Comparison of ENCODE assay signal across 9 cellular contexts in the genomic region with DNA sequence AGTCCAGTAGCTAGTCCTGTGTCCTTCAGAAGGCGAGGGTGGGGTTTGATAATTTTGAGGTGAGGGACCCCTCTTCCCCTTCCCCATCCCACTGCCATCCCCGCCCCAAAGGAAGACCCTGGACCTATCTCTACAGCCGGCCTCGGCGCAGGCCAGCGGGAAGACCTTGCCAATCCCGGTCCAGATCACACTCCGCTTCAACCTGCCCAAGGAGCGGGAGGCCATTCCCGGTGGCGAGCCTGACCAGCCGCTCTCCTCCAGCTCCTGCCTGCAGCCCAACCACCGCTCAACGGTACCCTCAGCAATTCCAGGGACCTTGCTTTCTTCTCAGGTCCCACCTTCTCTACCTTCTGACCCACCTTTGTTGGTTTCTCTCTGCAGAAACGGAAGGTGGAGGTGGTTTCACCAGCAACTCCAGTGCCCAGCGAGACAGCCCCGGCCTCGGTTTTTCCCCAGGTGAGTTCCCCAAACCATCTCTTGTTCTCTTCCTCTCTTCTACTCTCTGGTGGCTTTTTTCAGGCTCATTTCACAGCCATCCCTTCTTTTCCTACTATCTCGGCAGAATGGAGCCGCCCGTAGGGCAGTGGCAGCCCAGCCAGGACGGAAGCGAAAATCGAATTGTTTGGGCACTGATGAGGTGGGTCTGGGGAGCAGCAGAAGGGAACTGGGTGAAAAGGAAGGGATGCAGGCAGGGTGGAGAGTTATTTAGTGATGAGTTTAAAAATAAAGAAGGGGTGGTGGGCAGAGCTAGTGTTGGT. TPM values are rescaled to one million over a fixed set of nuclear protein-coding genes. Genes with fewer than 3 reads are reported as not detected.
DNase-seq lines count a peak whose midpoint lies in the region; ATAC-seq and TF ChIP-seq lines count a peak whose summit lies in the region.
"Had no signal": no experiment of that assay in that cellular context is flagged by ENCODE, and none has a peak within 500 bp of the region (broad histone marks: within the 10 kb centered on the region; RNA-seq: fewer than 3 reads in every experiment).

No MANE protein-coding gene starts in this region.

- no peak overlapping the region for H3K27ac Mint-ChIP-seq in MCF 10A (ENCODE audit: low read depth, unreplicated experiment)
- H3K27ac Mint-ChIP-seq in naive thymus-derived CD8-positive, alpha-beta T cell: peak overlapping the region; percentile 47 to 99 (median 82)

- H3K27me3 ChIP-seq in AG04450 (ENCODE audit: control insufficient read depth, insufficient read depth, low read length) (no peaks in the 10 kb centered on the region), HUES64 (ENCODE audit: insufficient read depth, low read length) (no peaks in the 10 kb centered on the region)

- peak overlapping the region; percentile 80 for H3K4me3 Mint-ChIP-seq in MCF 10A (ENCODE audit: unreplicated experiment)
- H3K4me3 Mint-ChIP-seq in naive thymus-derived CD8-positive, alpha-beta T cell: peak overlapping the region; percentile 42 to 97 (median 66)

- H3K9me3 Mint-ChIP-seq in MCF 10A (ENCODE audit: unreplicated experiment): no peaks in the 10 kb centered on the region
- H3K9me3 Mint-ChIP-seq in naive thymus-derived CD8-positive, alpha-beta T cell: no peaks in the 10 kb centered on the region

- no peak for ATAC-seq in naive thymus-derived CD8-positive, alpha-beta T cell

- H3K4me1 ChIP-seq in HUES64 (ENCODE audit: insufficient read depth, low read length): no peaks in the 10 kb centered on the region

- H3K36me3 ChIP-seq in HUES64 (ENCODE audit: insufficient read depth, low read length): peaks cover 54% of the 10 kb centered on the region

- H3K9ac ChIP-seq in HUES64 (ENCODE audit: low read depth, low read length): no peak overlapping the region

- peaks cover 61% of the 10 kb centered on the region for H3K36me3 Mint-ChIP-seq in MCF 10A (ENCODE audit: insufficient read depth, unreplicated experiment)
- H3K36me3 Mint-ChIP-seq in naive thymus-derived CD8-positive, alpha-beta T cell: peaks cover 8 to 52% (median 11%) of the 10 kb centered on the region in 3 donors

- TF ChIP-seq CTCF in AG04450 (IDR thresholded peaks at IDR 0.05; ENCODE audit: low read depth, low read length) (no peak), MCF 10A (IDR thresholded peaks at IDR 0.05; ENCODE audit: unreplicated experiment) (no peak)

- H3K27ac ChIP-seq in AG04450 (ENCODE audit: low read depth, low read length) (no peak overlapping the region), HUES64 (ENCODE audit: low read depth, low read length) (no peak overlapping the region)

- H3K4me3 ChIP-seq in AG04450 (ENCODE audit: low read depth, low read length) (peak overlapping the region; percentile 84), HUES64 (ENCODE audit: low read length) (0 out of 2 replicates have a peak overlapping the region, but pooled peaks have one; percentile 72)

- CTCF ChIA-PET in AG04450 (lab: Charles Lee): interaction anchor here (2.3 to 4.5 kb wide), 2 partner anchors 13 to 104 kb away, joined by 6 to 59 read pairs; no protein-coding TSS in a partner anchor
- CTCF ChIA-PET in MCF 10A (lab: Yijun Ruan, JAX): interaction anchor here (0.7 to 5.2 kb wide), 6 partner anchors 57 to 343 kb away, joined by 3 to 69 read pairs (median 12); partner anchors contain the start of genes AP5B1 and MUS81

- no TSS peak for BruUV-seq in MCF 10A (replicated peaks; lab: Mats Ljungman, UMichigan)

- peaks cover 7% of the 10 kb centered on the region for H3K4me1 Mint-ChIP-seq in MCF 10A (ENCODE audit: insufficient read depth, unreplicated experiment)
- peaks cover 22 to 59% (median 45%) of the 10 kb centered on the region in 4 donors for H3K4me1 Mint-ChIP-seq in naive thymus-derived CD8-positive, alpha-beta T cell

- DNase-seq in AG04450 (ENCODE audit: low read depth, low spot score): no peak
- DNase-seq in MCF 10A (ENCODE audit: unreplicated experiment): no peak
- DNase-seq in naive thymus-derived CD8-positive, alpha-beta T cell: no peak
- no peak for DNase-seq in NCI-H345 treated with DMSO at 0.1 percent for 48 hours (lab: John Stamatoyannopoulos, UW; ENCODE audit: unreplicated experiment)
- DNase-seq in NCI-H345 (lab: John Stamatoyannopoulos, UW): no peak
- DNase-seq in NCI-H2107 (lab: John Stamatoyannopoulos, UW): no peak
- DNase-seq in NCI-H526 treated with DMSO at 0.1 percent for 48 hours (lab: John Stamatoyannopoulos, UW): no peak
- DNase-seq: NCI-H1694 had no signal

- no peaks in the 10 kb centered on the region for H3K27me3 Mint-ChIP-seq in MCF 10A (ENCODE audit: insufficient read depth, unreplicated experiment)
- H3K27me3 Mint-ChIP-seq in naive thymus-derived CD8-positive, alpha-beta T cell: peaks cover 0 to 1% (median 0%) of the 10 kb centered on the region in 5 donors

- no peaks in the 10 kb centered on the region for H3K9me3 ChIP-seq in AG04450 (ENCODE audit: control insufficient read depth, insufficient read depth, low read length)
- H3K9me3 ChIP-seq in HUES64 (ENCODE audit: insufficient read depth, low read depth, low read length): no peaks in the 10 kb centered on the region

- intact Hi-C loops in MCF 10A (cut with micrococcal nuclease): no loop called here

- POLR2A ChIA-PET in AG04450 (lab: Yijun Ruan, JAX): no interaction called here
- POLR2A ChIA-PET in MCF 10A (lab: Yijun Ruan, JAX): interaction anchor here (0.7 to 2.8 kb wide), 11 partner anchors 10 to 289 kb away, joined by 3 to 33 read pairs (median 5); partner anchors contain the start of genes AP5B1, BANF1, CCDC85B and EIF1AD
- POLR2A ChIA-PET in naive thymus-derived CD8-positive, alpha-beta T cell (lab: Charles Lee): interaction anchor here (1.0 to 2.5 kb wide), 10 partner anchors 7 to 167 kb away, joined by 3 to 38 read pairs (median 8); partner anchors contain the start of genes AP5B1, CTSW, MUS81 and RNASEH2C

- WGBS in HUES64: 97% methylated on average over 23 of the region's 24 CpGs

RNA-seq across cellular contexts. Expression of gene KAT5, which starts 1.3 kb away (rescaled TPM):
- polyA plus RNA-seq in AG04450 (2011; rRNA removed): 22.6 and 26.1 TPM in 2 replicates
- polyA minus RNA-seq in AG04450 (2011; rRNA and poly(A)+ RNA removed): 47.3 and 48.8 TPM in 2 replicates
- 36.3 TPM for polyA plus RNA-seq in HUES64 (2013, experiment 1 of 2)
- polyA plus RNA-seq in HUES64 (2013, experiment 2 of 2): 32.2 TPM
- total RNA-seq in MCF 10A (2022): 37.6 and 48.1 TPM in 2 replicates
- 100 to 1,000 TPM; 105 to 125 TPM for total RNA-seq in naive thymus-derived CD8-positive, alpha-beta T cell
- 10 to 100 TPM; 38.0 to 57.3 (median 54.0) TPM for polyA plus RNA-seq in naive thymus-derived CD8-positive, alpha-beta T cell

RNA-seq across cellular contexts. Expression of gene RNASEH2C, which starts 7.2 kb away (rescaled TPM):
- polyA plus RNA-seq in AG04450 (2011; rRNA removed): 14.2 and 20.8 TPM in 2 replicates
- polyA minus RNA-seq in AG04450 (2011; rRNA and poly(A)+ RNA removed): 7.5 and 8.2 TPM in 2 replicates
- polyA plus RNA-seq in HUES64 (2013, experiment 1 of 2): 28.6 TPM
- 30.2 TPM for polyA plus RNA-seq in HUES64 (2013, experiment 2 of 2)
- total RNA-seq in MCF 10A (2022): 27.4 and 35.7 TPM in 2 replicates
- 10 to 100 TPM; 62.0 to 69.9 TPM for total RNA-seq in naive thymus-derived CD8-positive, alpha-beta T cell
- 10 to 100 TPM; 73.4 to 99.0 (median 98.2) TPM for polyA plus RNA-seq in naive thymus-derived CD8-positive, alpha-beta T cell

RNA-seq across cellular contexts. Expression of gene RELA, which starts 50.7 kb away (rescaled TPM):
- 23.4 and 26.7 TPM in 2 replicates for polyA plus RNA-seq in AG04450 (2011; rRNA removed)
- polyA minus RNA-seq in AG04450 (2011; rRNA and poly(A)+ RNA removed): 28.0 and 41.4 TPM in 2 replicates
- 21.3 TPM for polyA plus RNA-seq in HUES64 (2013, experiment 1 of 2)
- 27.1 TPM for polyA plus RNA-seq in HUES64 (2013, experiment 2 of 2)
- total RNA-seq in MCF 10A (2022): 82.1 and 83.0 TPM in 2 replicates
- total RNA-seq in naive thymus-derived CD8-positive, alpha-beta T cell: 100 to 1,000 TPM; 175 to 184 TPM
- 10 to 100 TPM; 38.4 to 69.8 (median 56.6) TPM for polyA plus RNA-seq in naive thymus-derived CD8-positive, alpha-beta T cell
